Comparison of ENCODE assay signal across 22 cellular contexts in the genomic region with DNA sequence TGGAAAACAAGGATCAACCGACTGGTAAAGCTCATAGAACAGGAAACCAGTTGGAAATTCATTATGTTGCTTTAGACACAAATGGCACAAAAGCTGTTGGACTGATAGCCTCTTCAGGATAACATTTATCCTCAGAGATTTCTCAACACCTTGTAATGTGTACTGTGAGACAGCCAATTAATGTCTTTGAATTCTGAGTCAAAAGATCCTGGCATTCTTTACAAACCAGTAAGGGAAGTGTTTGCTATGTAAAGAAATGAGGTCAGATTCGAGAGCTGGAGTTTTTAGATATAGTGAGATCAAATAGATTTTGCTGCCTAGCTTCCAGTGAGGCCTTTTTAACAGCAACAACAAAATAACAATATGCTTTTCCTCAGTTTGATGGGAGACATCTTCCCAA.
DNase-seq lines count a peak whose midpoint lies in the region; FAIRE-seq and TF ChIP-seq lines count a peak whose summit lies in the region.
"Had no signal": no experiment of that assay in that cellular context is flagged by ENCODE, and none has a peak within 500 bp of the region (broad histone marks: within the 10 kb centered on the region; RNA-seq: fewer than 3 reads in every experiment).

No MANE protein-coding gene starts in this region.

- H3K27ac Mint-ChIP-seq in astrocyte (ENCODE audit: unreplicated experiment): no peak overlapping the region
- peak overlapping the region; percentile 51 for H3K27ac Mint-ChIP-seq in progenitor cell of endocrine pancreas
- H3K27ac Mint-ChIP-seq: CD4-positive, alpha-beta T cell had no signal

- H3K4me2 ChIP-seq in astrocyte (ENCODE audit: low read length): no peak overlapping the region
- H3K4me2 ChIP-seq: BLaER1 had no signal

- no peaks in the 10 kb centered on the region for H3K27me3 Mint-ChIP-seq in astrocyte (ENCODE audit: low read depth, unreplicated experiment)
- no peaks in the 10 kb centered on the region for H3K27me3 Mint-ChIP-seq in progenitor cell of endocrine pancreas
- H3K27me3 Mint-ChIP-seq: CD4-positive, alpha-beta T cell had no signal

- H3K27me3 ChIP-seq in astrocyte (ENCODE audit: insufficient read depth, low read length) (no peaks in the 10 kb centered on the region), esophagus squamous epithelium (no peaks in the 10 kb centered on the region)
- H3K27me3 ChIP-seq: BLaER1 had no signal

- H3K9me3 ChIP-seq in astrocyte (ENCODE audit: insufficient read depth, low read depth, low read length) (no peaks in the 10 kb centered on the region), esophagus squamous epithelium (no peaks in the 10 kb centered on the region)
- H3K9me3 ChIP-seq: BLaER1 had no signal

- 15 to 16% methylated on average over 2 of the region's 2 CpGs for WGBS in esophagus squamous epithelium, 2 donors

- no peaks in the 10 kb centered on the region for H3K79me2 ChIP-seq in astrocyte (ENCODE audit: insufficient read depth, low read length)

- H3K36me3 ChIP-seq in astrocyte (ENCODE audit: insufficient read depth, low read length) (no peaks in the 10 kb centered on the region), esophagus squamous epithelium (no peaks in the 10 kb centered on the region)
- H3K36me3 ChIP-seq: BLaER1 had no signal

- H4K20me1 ChIP-seq in astrocyte (ENCODE audit: insufficient read depth, low read length): no peaks in the 10 kb centered on the region
- H4K20me1 ChIP-seq: BLaER1 had no signal

- H3K36me3 Mint-ChIP-seq in astrocyte (ENCODE audit: low read depth, unreplicated experiment): no peaks in the 10 kb centered on the region
- no peaks in the 10 kb centered on the region for H3K36me3 Mint-ChIP-seq in progenitor cell of endocrine pancreas (ENCODE audit: insufficient read depth)

- H3K4me1 ChIP-seq in astrocyte (ENCODE audit: insufficient read depth, low read length): no peaks in the 10 kb centered on the region
- no peaks in the 10 kb centered on the region for H3K4me1 ChIP-seq in esophagus squamous epithelium
- H3K4me1 ChIP-seq: BLaER1 had no signal

- FAIRE-seq in astrocyte (lab: Jason Lieb, UNC) (no peak), GM19239 (lab: Jason Lieb, UNC) (no peak)
- FAIRE-seq: HepG2, K562 had no signal

- no peaks in the 10 kb centered on the region for H3K4me1 Mint-ChIP-seq in astrocyte (ENCODE audit: low read depth, unreplicated experiment)
- peaks cover 10% of the 10 kb centered on the region for H3K4me1 Mint-ChIP-seq in progenitor cell of endocrine pancreas (ENCODE audit: low read depth)

- DNase-seq in NCI-H345 (lab: John Stamatoyannopoulos, UW): peak; percentile 14
- DNase-seq in NCI-H345 treated with DMSO at 0.1 percent for 48 hours (lab: John Stamatoyannopoulos, UW; ENCODE audit: unreplicated experiment): no peak
- DNase-seq in NCI-H2029 treated with DMSO at 0.1 percent for 48 hours (lab: John Stamatoyannopoulos, UW): peak; percentile 68
- DNase-seq in astrocyte (ENCODE audit: low read depth): peak; percentile 1
- DNase-seq in progenitor cell of endocrine pancreas (ENCODE audit: low spot score, unreplicated experiment): no peak
- DNase-seq in esophagus squamous epithelium (lab: John Stamatoyannopoulos, UW): no peak
- DNase-seq in GM19239 (ENCODE audit: insufficient read length, low spot score): no peak
- DNase-seq in HCEC 1CT: no peak
- DNase-seq: ACHN; CD4-positive, alpha-beta T cell; EL; NCI-H187; NCI-H2171; NCI-H446 treated with DMSO at 0.1 percent for 48 hours; NCI-H526 treated with DMSO at 0.1 percent for 48 hours; SHP77 treated with DMSO at 0.1 percent for 48 hours had no signal

- intact Hi-C loops in esophagus squamous epithelium (cut with DNase I): no loop called here

- H3K4me3 ChIP-seq in astrocyte (ENCODE audit: insufficient read depth, low read depth, low read length) (no peak overlapping the region), esophagus squamous epithelium (no peak overlapping the region)
- H3K4me3 ChIP-seq: BLaER1, K562, SK-N-MC had no signal

- no peak overlapping the region for H3K9ac ChIP-seq in astrocyte (ENCODE audit: low read length)
- H3K9ac ChIP-seq: BLaER1 had no signal

- no peak overlapping the region for H2AFZ ChIP-seq in astrocyte (ENCODE audit: low read depth, low read length)

- H3K27ac ChIP-seq in astrocyte (ENCODE audit: low read depth, low read length) (no peak overlapping the region), esophagus squamous epithelium (no peak overlapping the region)
- H3K27ac ChIP-seq: 22Rv1, BLaER1, RWPE1, SK-N-MC had no signal

- no peak overlapping the region for H3K4me3 Mint-ChIP-seq in astrocyte (ENCODE audit: unreplicated experiment)
- H3K4me3 Mint-ChIP-seq in progenitor cell of endocrine pancreas (ENCODE audit: low read depth): no peak overlapping the region
- H3K4me3 Mint-ChIP-seq: CD4-positive, alpha-beta T cell had no signal

- peaks cover 2% of the 10 kb centered on the region for H3K9me3 Mint-ChIP-seq in astrocyte (ENCODE audit: unreplicated experiment)
- peaks cover 13% of the 10 kb centered on the region for H3K9me3 Mint-ChIP-seq in progenitor cell of endocrine pancreas (ENCODE audit: low read depth)

- no peak for TF ChIP-seq POLR2A in esophagus squamous epithelium (IDR thresholded peaks at IDR 0.05)

- TF ChIP-seq CTCF in astrocyte (IDR thresholded peaks at IDR 0.05; ENCODE audit: insufficient read depth, low read depth, low read length): no peak
- no peak for TF ChIP-seq CTCF in progenitor cell of endocrine pancreas (IDR thresholded peaks at IDR 0.05; ENCODE audit: unreplicated experiment)
- no peak for TF ChIP-seq CTCF in esophagus squamous epithelium (IDR thresholded peaks at IDR 0.05)

Comparison
In these comparisons a context has a peak if more than half of its experiments do, and no peak if none do; other contexts are left out.
1. DNase-seq: peak in NCI-H345 (single experiment), NCI-H2029 treated with DMSO at 0.1 percent for 48 hours (single experiment) and astrocyte (single experiment); none in NCI-H345 treated with DMSO at 0.1 percent for 48 hours (single experiment), progenitor cell of endocrine pancreas (single experiment), esophagus squamous epithelium (single experiment), GM19239 (single experiment) and HCEC 1CT (single experiment).